10 cellular contexts compared by ENCODE assay signal in genomic region chr2:233250568-233250967, GRCh38. TPM values are rescaled to one million over a fixed set of nuclear protein-coding genes. Genes with fewer than 3 reads are reported as not detected.
DNase-seq lines count a peak whose midpoint lies in the region; ATAC-seq and TF ChIP-seq lines count a peak whose summit lies in the region.
"Had no signal": no experiment of that assay in that cellular context is flagged by ENCODE, and none has a peak within 500 bp of the region (broad histone marks: within the 10 kb centered on the region; RNA-seq: fewer than 3 reads in every experiment).

No MANE protein-coding gene starts in this region.

- H3K9me3 ChIP-seq in RWPE2 (ENCODE audit: severe bottlenecking) (no peaks in the 10 kb centered on the region), smooth muscle cell (replicated peaks; ENCODE audit: low read depth) (no peaks in the 10 kb centered on the region), A673 (ENCODE audit: low read depth, low read length, poor library complexity, severe bottlenecking) (no peaks in the 10 kb centered on the region)

- 96% methylated on average over 9 of the region's 9 CpGs for WGBS in smooth muscle cell (ENCODE audit: low lambda C conversion rate)

- H3K9ac ChIP-seq in smooth muscle cell (ENCODE audit: low read depth): no peak overlapping the region

- no peaks in the 10 kb centered on the region for H3F3A ChIP-seq in smooth muscle cell (ENCODE audit: low read depth)

- peaks cover 64% of the 10 kb centered on the region for H3K4me1 Mint-ChIP-seq in activated CD8-positive, alpha-beta memory T cell treated with anti-CD3 and anti-CD28 coated beads, Interleukin-2, amount 10 ng/mL, durations not matched to agents 7 days and 5 days
- peaks cover 33% of the 10 kb centered on the region for H3K4me1 Mint-ChIP-seq in endothelial cell (ENCODE audit: unreplicated experiment)

- no peak overlapping the region for H3K4me3 ChIP-seq in RWPE2 (ENCODE audit: severe bottlenecking)
- H3K4me3 ChIP-seq in smooth muscle cell: no peak overlapping the region
- no peak overlapping the region for H3K4me3 ChIP-seq in A673 (ENCODE audit: low read depth, low read length, poor library complexity, severe bottlenecking)

- H3K27me3 Mint-ChIP-seq in activated CD8-positive, alpha-beta memory T cell treated with anti-CD3 and anti-CD28 coated beads, Interleukin-2, amount 10 ng/mL, durations not matched to agents 7 days and 5 days: no peaks in the 10 kb centered on the region
- H3K27me3 Mint-ChIP-seq in endothelial cell (ENCODE audit: unreplicated experiment): peaks cover 5% of the 10 kb centered on the region

- peak overlapping the region; percentile 86 for H2AFZ ChIP-seq in smooth muscle cell (ENCODE audit: low read depth)

- H3K36me3 Mint-ChIP-seq in activated CD8-positive, alpha-beta memory T cell treated with anti-CD3 and anti-CD28 coated beads, Interleukin-2, amount 10 ng/mL, durations not matched to agents 7 days and 5 days: peaks cover 20% of the 10 kb centered on the region
- H3K36me3 Mint-ChIP-seq in endothelial cell (ENCODE audit: low read depth, unreplicated experiment): no peaks in the 10 kb centered on the region

- DNase-seq in activated CD8-positive, alpha-beta memory T cell treated with anti-CD3 and anti-CD28 coated beads, Interleukin-2, amount 10 ng/mL, durations not matched to agents 7 days and 5 days: no peak
- DNase-seq in activated CD8-positive, alpha-beta memory T cell treated with anti-CD3 and anti-CD28 coated beads, Interleukin-2, amount 50 U/mL, for 4 hours: no peak
- DNase-seq in RWPE2 (ENCODE audit: low spot score) (no peak), endothelial cell (ENCODE audit: low spot score) (no peak), smooth muscle cell (lab: John Stamatoyannopoulos, UW; ENCODE audit: unreplicated experiment) (no peak), HT-29 (ENCODE audit: low spot score) (no peak), A673 (ENCODE audit: low spot score) (no peak)
- DNase-seq: aorta had no signal

- no TSS peak for BruUV-seq in A673 (replicated peaks; lab: Mats Ljungman, UMichigan)

- no peaks in the 10 kb centered on the region for H3K9me3 Mint-ChIP-seq in activated CD8-positive, alpha-beta memory T cell treated with anti-CD3 and anti-CD28 coated beads, Interleukin-2, amount 10 ng/mL, durations not matched to agents 7 days and 5 days (ENCODE audit: low read depth)
- no peaks in the 10 kb centered on the region for H3K9me3 Mint-ChIP-seq in endothelial cell (ENCODE audit: unreplicated experiment)

- H3K36me3 ChIP-seq in RWPE2 (ENCODE audit: low read depth) (peaks cover 26% of the 10 kb centered on the region), smooth muscle cell (ENCODE audit: low read depth) (no peaks in the 10 kb centered on the region), A673 (ENCODE audit: insufficient read depth, low read length, poor library complexity, severe bottlenecking) (peaks cover 9% of the 10 kb centered on the region)

- H3K4me2 ChIP-seq in smooth muscle cell: no peak overlapping the region

- H3K27me3 ChIP-seq in RWPE2 (ENCODE audit: insufficient read depth, poor library complexity, severe bottlenecking): no peaks in the 10 kb centered on the region
- H3K27me3 ChIP-seq in smooth muscle cell (ENCODE audit: low read depth): no peaks in the 10 kb centered on the region
- H3K27me3 ChIP-seq in A673 (replicated peaks; ENCODE audit: insufficient read depth, low read depth, low read length, poor library complexity): no peaks in the 10 kb centered on the region

- peaks cover 35% of the 10 kb centered on the region for H3K79me2 ChIP-seq in smooth muscle cell (ENCODE audit: low read depth)

- intact Hi-C loops in A673 (cut with micrococcal nuclease; ENCODE audit: unreplicated experiment): loop anchor here (2.0 to 5.0 kb wide), 2 partner anchors 398 to 644 kb away; no protein-coding TSS in a partner anchor

- CTCF ChIA-PET in activated CD8-positive, alpha-beta memory T cell treated with anti-CD3 and anti-CD28 coated beads, Interleukin-2, amount 10 ng/mL, durations not matched to agents 7 days and 5 days (lab: Charles Lee): interaction anchor here (0.6 to 7.1 kb wide), 28 partner anchors 9 to 1621 kb away, joined by 3 to 93 read pairs (median 5); partner anchors contain the start of gene INPP5D
- CTCF ChIA-PET in A673 (lab: Charles Lee): interaction anchor here (2.0 kb wide), 1 partner anchor 152 kb away, joined by 9 read pairs; no protein-coding TSS in a partner anchor

- H3K27ac Mint-ChIP-seq in activated CD8-positive, alpha-beta memory T cell treated with anti-CD3 and anti-CD28 coated beads, Interleukin-2, amount 10 ng/mL, durations not matched to agents 7 days and 5 days: peak overlapping the region; percentile 98
- H3K27ac Mint-ChIP-seq in endothelial cell (ENCODE audit: unreplicated experiment): peak overlapping the region; percentile 91

- H3K4me1 ChIP-seq in RWPE2 (ENCODE audit: insufficient read depth, poor library complexity, severe bottlenecking) (peaks cover 36% of the 10 kb centered on the region), smooth muscle cell (ENCODE audit: low read depth) (peaks cover 5% of the 10 kb centered on the region), A673 (ENCODE audit: insufficient read depth, low read length, poor library complexity, severe bottlenecking) (peaks cover 4% of the 10 kb centered on the region)

- H3K4me3 Mint-ChIP-seq in activated CD8-positive, alpha-beta memory T cell treated with anti-CD3 and anti-CD28 coated beads, Interleukin-2, amount 10 ng/mL, durations not matched to agents 7 days and 5 days: peak overlapping the region; percentile 92
- peak overlapping the region; percentile 99 for H3K4me3 Mint-ChIP-seq in endothelial cell (ENCODE audit: unreplicated experiment)

- no peak for ATAC-seq in activated CD8-positive, alpha-beta memory T cell treated with anti-CD3 and anti-CD28 coated beads, Interleukin-2, amount 10 ng/mL, durations not matched to agents 7 days and 5 days
- no peak for ATAC-seq in RWPE2 (ENCODE audit: low read depth)
- ATAC-seq in GM18873 (IDR thresholded peaks at IDR 0.05; ENCODE audit: low FRiP score, unreplicated experiment): no peak

- peaks cover 28% of the 10 kb centered on the region for H4K20me1 ChIP-seq in smooth muscle cell (ENCODE audit: low read depth)

- H3K27ac ChIP-seq in RWPE2 (ENCODE audit: poor library complexity, severe bottlenecking) (peak overlapping the region; percentile 38), smooth muscle cell (ENCODE audit: low read depth) (no peak overlapping the region), A673 (ENCODE audit: low read depth, low read length, poor library complexity, severe bottlenecking) (no peak overlapping the region)

- TF ChIP-seq CTCF in RWPE2 (IDR thresholded peaks at IDR 0.05; ENCODE audit: poor library complexity, severe bottlenecking) (no peak), endothelial cell (IDR thresholded peaks at IDR 0.05; ENCODE audit: unreplicated experiment) (no peak), smooth muscle cell (IDR thresholded peaks at IDR 0.05; ENCODE audit: borderline replicate concordance, insufficient read depth, poor library complexity, severe bottlenecking) (no peak), A673 (conservative IDR thresholded peaks at IDR 0.05; ENCODE audit: low read depth, low read length) (no peak)

- POLR2A ChIA-PET in A673 (lab: Charles Lee; ENCODE audit: low non-redundant PET): no interaction called here

RNA-seq across cellular contexts. Expression of gene ATG16L1, which starts 0.9 kb away (rescaled TPM):
- total RNA-seq in activated CD8-positive, alpha-beta memory T cell treated with anti-CD3 and anti-CD28 coated beads, Interleukin-2, amount 10 ng/mL, durations not matched to agents 7 days and 5 days: 10 to 100 TPM; 62.8 to 63.8 TPM
- total RNA-seq in endothelial cell (ENCODE audit: unreplicated experiment) (39.5 TPM), smooth muscle cell (25.6 and 26.4 TPM in 2 replicates), A673 (2021) (38.2 and 43.2 TPM in 2 replicates)
- polyA plus RNA-seq in smooth muscle cell: 11.2 and 12.5 TPM in 2 replicates
- 32.4 and 36.6 TPM in 2 replicates for total RNA-seq in HT-29 (2014; rRNA removed; shearing (Covaris generic))

RNA-seq across cellular contexts. Expression of gene SAG, which starts 57.0 kb away (rescaled TPM):
- total RNA-seq in activated CD8-positive, alpha-beta memory T cell treated with anti-CD3 and anti-CD28 coated beads, Interleukin-2, amount 10 ng/mL, durations not matched to agents 7 days and 5 days: under 1 TPM; 0.09 to 0.23 TPM
- total RNA-seq in endothelial cell (ENCODE audit: unreplicated experiment) (not detected), smooth muscle cell (not detected in 2 replicates), A673 (2021) (1.3 and 2.4 TPM in 2 replicates)
- polyA plus RNA-seq in smooth muscle cell: not detected in 2 replicates
- total RNA-seq in HT-29 (2014; rRNA removed; shearing (Covaris generic)): not detected in 2 replicates
- total RNA-seq: aorta, WTC11 had no signal
- polyA plus RNA-seq: aorta had no signal
